1 cellular context compared by ENCODE assay signal in genomic region chr19:41870401-41870873, GRCh38.
TF ChIP-seq lines count a peak whose summit lies in the region.

No MANE protein-coding gene starts in this region.

TF ChIP-seq in K562, 482 proteins besides CTCF, POLR2A, EP300 and RAD21:
- TF ChIP-seq ZBTB33 (CRISPR knock-in tag; IDR thresholded peaks at IDR 0.05): 0 out of 2 replicates have a peak, but pooled peaks have one; percentile 27
- 0 out of 2 replicates have a peak, but pooled peaks have one; percentile 16 for TF ChIP-seq VEZF1 (CRISPR knock-in tag; IDR thresholded peaks at IDR 0.05)
- TF ChIP-seq HINFP (tag; conservative IDR thresholded peaks at IDR 0.05; ENCODE audit: low read depth): no peak
- TF ChIP-seq SUPT5H (IDR thresholded peaks at IDR 0.05): peak; percentile 29
- no peak for TF ChIP-seq SPI1 (IDR thresholded peaks at IDR 0.05; ENCODE audit: borderline replicate concordance, low read depth, low read length)
TF ChIP-seq in K562: peak in this region for 3.
